Comparison of ENCODE assay signal across 17 cellular contexts in genomic region chr6:2381872-2382661, GRCh38.
A peak's percentile ranks its signal among the peaks of the same experiment; 100 is the strongest.
DNase-seq lines count a peak whose midpoint lies in the region; ATAC-seq and TF ChIP-seq lines count a peak whose summit lies in the region.
"Had no signal": no experiment of that assay in that cellular context is flagged by ENCODE, and none has a peak within 500 bp of the region (broad histone marks: within the 10 kb centered on the region; RNA-seq: fewer than 3 reads in every experiment).

No MANE protein-coding gene starts in this region.

- H3K9me3 Mint-ChIP-seq in nephron progenitor cell, result peaks cover 7% of the 10 kb centered on the region
- H3K9me3 Mint-ChIP-seq: CD4-positive, alpha-beta memory T cell had no signal

- WGBS in heart left ventricle, 4 donors, result 65 to 68% (median 67%) methylated on average over 18 of the region's 18 CpGs
- WGBS in smooth muscle cell (ENCODE audit: low lambda C conversion rate), result 88% methylated on average over 18 of the region's 18 CpGs

- intact Hi-C loops in heart left ventricle (cut with DNase I) (no loop called here), upper lobe of right lung (cut with DNase I) (no loop called here)

- peak; percentile 79 to 93 (median 83) for ATAC-seq in heart left ventricle
- peak; percentile 21 for ATAC-seq in upper lobe of right lung
- ATAC-seq: Panc1 had no signal

- H3K4me1 Mint-ChIP-seq in nephron progenitor cell, result peaks cover 26% of the 10 kb centered on the region
- H3K4me1 Mint-ChIP-seq: CD4-positive, alpha-beta memory T cell had no signal

- no peak for TF ChIP-seq POLR2A in heart left ventricle (IDR thresholded peaks at IDR 0.05)

- peak overlapping the region; percentile 16 for H3K27ac Mint-ChIP-seq in nephron progenitor cell
- H3K27ac Mint-ChIP-seq: HFFc6 had no signal

- peaks cover 7% of the 10 kb centered on the region for H3F3A ChIP-seq in smooth muscle cell (ENCODE audit: low read depth)

- no peaks in the 10 kb centered on the region for H3K79me2 ChIP-seq in smooth muscle cell (ENCODE audit: low read depth)

- H3K27me3 Mint-ChIP-seq in nephron progenitor cell (ENCODE audit: low read depth, poor library complexity), result no peaks in the 10 kb centered on the region
- H3K27me3 Mint-ChIP-seq: CD4-positive, alpha-beta memory T cell had no signal

- no peaks in the 10 kb centered on the region for H3K36me3 ChIP-seq in heart left ventricle
- H3K36me3 ChIP-seq in upper lobe of right lung, result no peaks in the 10 kb centered on the region
- H3K36me3 ChIP-seq in smooth muscle cell (ENCODE audit: low read depth), result no peaks in the 10 kb centered on the region
- H3K36me3 ChIP-seq: BE2C had no signal

- H3K4me2 ChIP-seq in smooth muscle cell, result no peak overlapping the region

- peak; percentile 20 for DNase-seq in NCI-H446 treated with DMSO at 0.1 percent for 48 hours (lab: John Stamatoyannopoulos, UW)
- peak in 1 of 5 donors; percentile 39 for DNase-seq in heart left ventricle
- DNase-seq in nephron progenitor cell, result no peak
- DNase-seq in upper lobe of right lung, result no peak
- DNase-seq in activated T-cell treated with anti-CD3 and anti-CD28 coated beads for 4 hours, result no peak
- no peak for DNase-seq in smooth muscle cell (lab: John Stamatoyannopoulos, UW; ENCODE audit: unreplicated experiment)
- DNase-seq in activated CD4-positive, alpha-beta T cell treated with anti-CD3 and anti-CD28 coated beads, Interleukin-2, amount 50 U/mL, for 1 hour, result no peak
- DNase-seq: BE2C; CD4-positive, alpha-beta memory T cell; GF-D8; HFFc6; NCI-H1930; NCI-H2171 treated with DMSO at 0.1 percent for 48 hours; NCI-H510A; NCI-H82; SHP77 had no signal

- H2AFZ ChIP-seq in smooth muscle cell (ENCODE audit: low read depth), result no peak overlapping the region

- H3K4me1 ChIP-seq in heart left ventricle (no peaks in the 10 kb centered on the region), upper lobe of right lung (no peaks in the 10 kb centered on the region), smooth muscle cell (ENCODE audit: low read depth) (peaks cover 10% of the 10 kb centered on the region)
- H3K4me1 ChIP-seq: BE2C had no signal

- H3K27ac ChIP-seq in heart left ventricle (peak overlapping the region in 1 of 12 donors; percentile 8), upper lobe of right lung (no peak overlapping the region), smooth muscle cell (ENCODE audit: low read depth) (no peak overlapping the region)

- H4K20me1 ChIP-seq in smooth muscle cell (ENCODE audit: low read depth), result no peaks in the 10 kb centered on the region

- H3K27me3 ChIP-seq in heart left ventricle, result no peaks in the 10 kb centered on the region
- no peaks in the 10 kb centered on the region for H3K27me3 ChIP-seq in upper lobe of right lung
- H3K27me3 ChIP-seq in smooth muscle cell (ENCODE audit: low read depth), result no peaks in the 10 kb centered on the region

- H3K9me3 ChIP-seq in heart left ventricle (peaks cover 0 to 4% (median 0%) of the 10 kb centered on the region in 12 donors), upper lobe of right lung (no peaks in the 10 kb centered on the region), smooth muscle cell (replicated peaks; ENCODE audit: low read depth) (no peaks in the 10 kb centered on the region)
- H3K9me3 ChIP-seq: BE2C had no signal

- no peak for TF ChIP-seq CTCF in heart left ventricle (IDR thresholded peaks at IDR 0.05)
- no peak for TF ChIP-seq CTCF in nephron progenitor cell (IDR thresholded peaks at IDR 0.05)
- TF ChIP-seq CTCF in upper lobe of right lung (IDR thresholded peaks at IDR 0.05), result no peak
- no peak for TF ChIP-seq CTCF in smooth muscle cell (IDR thresholded peaks at IDR 0.05; ENCODE audit: borderline replicate concordance, insufficient read depth, poor library complexity, severe bottlenecking)

- no peak overlapping the region for H3K4me3 ChIP-seq in heart left ventricle
- no peak overlapping the region for H3K4me3 ChIP-seq in upper lobe of right lung
- H3K4me3 ChIP-seq in smooth muscle cell, result no peak overlapping the region

- H3K36me3 Mint-ChIP-seq in nephron progenitor cell (ENCODE audit: low read depth), result peaks cover 5% of the 10 kb centered on the region
- H3K36me3 Mint-ChIP-seq: CD4-positive, alpha-beta memory T cell had no signal

- no peak overlapping the region for H3K4me3 Mint-ChIP-seq in nephron progenitor cell
- H3K4me3 Mint-ChIP-seq: CD4-positive, alpha-beta memory T cell; HFFc6 had no signal

- H3K9ac ChIP-seq in smooth muscle cell (ENCODE audit: low read depth), result no peak overlapping the region
